Comparison of ENCODE assay signal across 1 cellular context in the genomic region with DNA sequence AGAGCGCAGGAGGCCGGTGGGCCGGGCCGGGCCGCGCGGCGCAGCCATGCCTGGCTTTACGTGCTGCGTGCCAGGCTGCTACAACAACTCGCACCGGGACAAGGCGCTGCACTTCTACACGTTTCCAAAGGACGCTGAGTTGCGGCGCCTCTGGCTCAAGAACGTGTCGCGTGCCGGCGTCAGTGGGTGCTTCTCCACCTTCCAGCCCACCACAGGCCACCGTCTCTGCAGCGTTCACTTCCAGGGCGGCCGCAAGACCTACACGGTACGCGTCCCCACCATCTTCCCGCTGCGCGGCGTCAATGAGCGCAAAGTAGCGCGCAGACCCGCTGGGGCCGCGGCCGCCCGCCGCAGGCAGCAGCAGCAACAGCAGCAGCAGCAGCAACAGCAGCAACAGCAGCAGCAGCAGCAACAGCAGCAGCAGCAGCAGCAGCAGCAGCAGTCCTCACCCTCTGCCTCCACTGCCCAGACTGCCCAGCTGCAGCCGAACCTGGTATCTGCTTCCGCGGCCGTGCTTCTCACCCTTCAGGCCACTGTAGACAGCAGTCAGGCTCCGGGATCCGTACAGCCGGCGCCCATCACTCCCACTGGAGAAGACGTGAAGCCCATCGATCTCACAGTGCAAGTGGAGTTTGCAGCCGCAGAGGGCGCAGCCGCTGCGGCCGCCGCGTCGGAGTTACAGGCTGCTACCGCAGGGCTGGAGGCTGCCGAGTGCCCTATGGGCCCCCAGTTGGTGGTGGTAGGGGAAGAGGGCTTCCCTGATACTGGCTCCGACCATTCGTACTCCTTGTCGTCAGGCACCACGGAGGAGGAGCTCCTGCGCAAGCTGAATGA.
A peak's percentile ranks its signal among the peaks of the same experiment; 100 is the strongest.
TF ChIP-seq lines count a peak whose summit lies in the region.

No MANE protein-coding gene starts in this region.

TF ChIP-seq in WTC11, 78 proteins besides CTCF, POLR2A, EP300 and RAD21 (continued from another document and continues in another):
- TF ChIP-seq, protein P1, sequence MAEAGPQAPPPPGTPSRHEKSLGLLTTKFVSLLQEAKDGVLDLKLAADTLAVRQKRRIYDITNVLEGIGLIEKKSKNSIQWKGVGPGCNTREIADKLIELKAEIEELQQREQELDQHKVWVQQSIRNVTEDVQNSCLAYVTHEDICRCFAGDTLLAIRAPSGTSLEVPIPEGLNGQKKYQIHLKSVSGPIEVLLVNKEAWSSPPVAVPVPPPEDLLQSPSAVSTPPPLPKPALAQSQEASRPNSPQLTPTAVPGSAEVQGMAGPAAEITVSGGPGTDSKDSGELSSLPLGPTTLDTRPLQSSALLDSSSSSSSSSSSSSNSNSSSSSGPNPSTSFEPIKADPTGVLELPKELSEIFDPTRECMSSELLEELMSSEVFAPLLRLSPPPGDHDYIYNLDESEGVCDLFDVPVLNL (CRISPR knock-in tag; IDR thresholded peaks at IDR 0.05; ENCODE audit: borderline replicate concordance, low read depth): 0 out of 2 replicates have a peak, but pooled peaks have one; percentile 19
- TF ChIP-seq GTF2I (CRISPR knock-in tag; conservative IDR thresholded peaks at IDR 0.05) (no peak), OVOL2 (CRISPR knock-in tag; IDR thresholded peaks at IDR 0.05; ENCODE audit: borderline replicate concordance) (no peak), FOXP1 (CRISPR knock-in tag; IDR thresholded peaks at IDR 0.05; ENCODE audit: borderline replicate concordance) (peak; percentile 76), MXD4 (CRISPR knock-in tag; IDR thresholded peaks at IDR 0.05; ENCODE audit: borderline replicate concordance) (no peak), ZNF423 (CRISPR knock-in tag; IDR thresholded peaks at IDR 0.05) (no peak), CBFB (CRISPR knock-in tag; IDR thresholded peaks at IDR 0.05; ENCODE audit: low read depth) (no peak), ZNF317 (CRISPR knock-in tag; IDR thresholded peaks at IDR 0.05; ENCODE audit: borderline replicate concordance, low read depth) (no peak), TEAD4 (CRISPR knock-in tag; IDR thresholded peaks at IDR 0.05) (no peak), SMAD4 (CRISPR knock-in tag; IDR thresholded peaks at IDR 0.05) (no peak), IRF2 (CRISPR knock-in tag; IDR thresholded peaks at IDR 0.05; ENCODE audit: borderline replicate concordance, low read depth) (0 out of 2 replicates have a peak, but pooled peaks have one; percentile 48), TEAD1 (CRISPR knock-in tag; IDR thresholded peaks at IDR 0.05) (no peak), ZNF671 (CRISPR knock-in tag; IDR thresholded peaks at IDR 0.05) (no peak), JAZF1 (CRISPR knock-in tag; IDR thresholded peaks at IDR 0.05) (no peak), GABPB1 (CRISPR knock-in tag; IDR thresholded peaks at IDR 0.05) (no peak), TP53 (CRISPR knock-in tag; IDR thresholded peaks at IDR 0.05) (no peak), ETV6 (CRISPR knock-in tag; IDR thresholded peaks at IDR 0.05) (peak; percentile 85), PRRX2 (CRISPR knock-in tag; IDR thresholded peaks at IDR 0.05) (no peak), CREB1 (CRISPR knock-in tag; IDR thresholded peaks at IDR 0.05) (no peak), ZNF416 (CRISPR knock-in tag; IDR thresholded peaks at IDR 0.05) (no peak)
- TF ChIP-seq, protein P2, sequence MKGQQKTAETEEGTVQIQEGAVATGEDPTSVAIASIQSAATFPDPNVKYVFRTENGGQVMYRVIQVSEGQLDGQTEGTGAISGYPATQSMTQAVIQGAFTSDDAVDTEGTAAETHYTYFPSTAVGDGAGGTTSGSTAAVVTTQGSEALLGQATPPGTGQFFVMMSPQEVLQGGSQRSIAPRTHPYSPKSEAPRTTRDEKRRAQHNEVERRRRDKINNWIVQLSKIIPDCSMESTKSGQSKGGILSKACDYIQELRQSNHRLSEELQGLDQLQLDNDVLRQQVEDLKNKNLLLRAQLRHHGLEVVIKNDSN (CRISPR knock-in tag; IDR thresholded peaks at IDR 0.05): no peak
- TF ChIP-seq, protein P3, sequence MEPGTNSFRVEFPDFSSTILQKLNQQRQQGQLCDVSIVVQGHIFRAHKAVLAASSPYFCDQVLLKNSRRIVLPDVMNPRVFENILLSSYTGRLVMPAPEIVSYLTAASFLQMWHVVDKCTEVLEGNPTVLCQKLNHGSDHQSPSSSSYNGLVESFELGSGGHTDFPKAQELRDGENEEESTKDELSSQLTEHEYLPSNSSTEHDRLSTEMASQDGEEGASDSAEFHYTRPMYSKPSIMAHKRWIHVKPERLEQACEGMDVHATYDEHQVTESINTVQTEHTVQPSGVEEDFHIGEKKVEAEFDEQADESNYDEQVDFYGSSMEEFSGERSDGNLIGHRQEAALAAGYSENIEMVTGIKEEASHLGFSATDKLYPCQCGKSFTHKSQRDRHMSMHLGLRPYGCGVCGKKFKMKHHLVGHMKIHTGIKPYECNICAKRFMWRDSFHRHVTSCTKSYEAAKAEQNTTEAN (CRISPR knock-in tag; IDR thresholded peaks at IDR 0.05): peak; percentile 55; the same call in 1 of the 2 replicates
- TF ChIP-seq, protein P4, sequence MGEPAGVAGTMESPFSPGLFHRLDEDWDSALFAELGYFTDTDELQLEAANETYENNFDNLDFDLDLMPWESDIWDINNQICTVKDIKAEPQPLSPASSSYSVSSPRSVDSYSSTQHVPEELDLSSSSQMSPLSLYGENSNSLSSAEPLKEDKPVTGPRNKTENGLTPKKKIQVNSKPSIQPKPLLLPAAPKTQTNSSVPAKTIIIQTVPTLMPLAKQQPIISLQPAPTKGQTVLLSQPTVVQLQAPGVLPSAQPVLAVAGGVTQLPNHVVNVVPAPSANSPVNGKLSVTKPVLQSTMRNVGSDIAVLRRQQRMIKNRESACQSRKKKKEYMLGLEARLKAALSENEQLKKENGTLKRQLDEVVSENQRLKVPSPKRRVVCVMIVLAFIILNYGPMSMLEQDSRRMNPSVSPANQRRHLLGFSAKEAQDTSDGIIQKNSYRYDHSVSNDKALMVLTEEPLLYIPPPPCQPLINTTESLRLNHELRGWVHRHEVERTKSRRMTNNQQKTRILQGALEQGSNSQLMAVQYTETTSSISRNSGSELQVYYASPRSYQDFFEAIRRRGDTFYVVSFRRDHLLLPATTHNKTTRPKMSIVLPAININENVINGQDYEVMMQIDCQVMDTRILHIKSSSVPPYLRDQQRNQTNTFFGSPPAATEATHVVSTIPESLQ (CRISPR knock-in tag; IDR thresholded peaks at IDR 0.05): no peak
- TF ChIP-seq, protein P5, sequence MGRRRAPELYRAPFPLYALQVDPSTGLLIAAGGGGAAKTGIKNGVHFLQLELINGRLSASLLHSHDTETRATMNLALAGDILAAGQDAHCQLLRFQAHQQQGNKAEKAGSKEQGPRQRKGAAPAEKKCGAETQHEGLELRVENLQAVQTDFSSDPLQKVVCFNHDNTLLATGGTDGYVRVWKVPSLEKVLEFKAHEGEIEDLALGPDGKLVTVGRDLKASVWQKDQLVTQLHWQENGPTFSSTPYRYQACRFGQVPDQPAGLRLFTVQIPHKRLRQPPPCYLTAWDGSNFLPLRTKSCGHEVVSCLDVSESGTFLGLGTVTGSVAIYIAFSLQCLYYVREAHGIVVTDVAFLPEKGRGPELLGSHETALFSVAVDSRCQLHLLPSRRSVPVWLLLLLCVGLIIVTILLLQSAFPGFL (CRISPR knock-in tag; IDR thresholded peaks at IDR 0.05; ENCODE audit: borderline replicate concordance): no peak
- TF ChIP-seq, protein P6, sequence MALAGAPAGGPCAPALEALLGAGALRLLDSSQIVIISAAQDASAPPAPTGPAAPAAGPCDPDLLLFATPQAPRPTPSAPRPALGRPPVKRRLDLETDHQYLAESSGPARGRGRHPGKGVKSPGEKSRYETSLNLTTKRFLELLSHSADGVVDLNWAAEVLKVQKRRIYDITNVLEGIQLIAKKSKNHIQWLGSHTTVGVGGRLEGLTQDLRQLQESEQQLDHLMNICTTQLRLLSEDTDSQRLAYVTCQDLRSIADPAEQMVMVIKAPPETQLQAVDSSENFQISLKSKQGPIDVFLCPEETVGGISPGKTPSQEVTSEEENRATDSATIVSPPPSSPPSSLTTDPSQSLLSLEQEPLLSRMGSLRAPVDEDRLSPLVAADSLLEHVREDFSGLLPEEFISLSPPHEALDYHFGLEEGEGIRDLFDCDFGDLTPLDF (CRISPR knock-in tag; IDR thresholded peaks at IDR 0.05): no peak
- TF ChIP-seq, protein P7, sequence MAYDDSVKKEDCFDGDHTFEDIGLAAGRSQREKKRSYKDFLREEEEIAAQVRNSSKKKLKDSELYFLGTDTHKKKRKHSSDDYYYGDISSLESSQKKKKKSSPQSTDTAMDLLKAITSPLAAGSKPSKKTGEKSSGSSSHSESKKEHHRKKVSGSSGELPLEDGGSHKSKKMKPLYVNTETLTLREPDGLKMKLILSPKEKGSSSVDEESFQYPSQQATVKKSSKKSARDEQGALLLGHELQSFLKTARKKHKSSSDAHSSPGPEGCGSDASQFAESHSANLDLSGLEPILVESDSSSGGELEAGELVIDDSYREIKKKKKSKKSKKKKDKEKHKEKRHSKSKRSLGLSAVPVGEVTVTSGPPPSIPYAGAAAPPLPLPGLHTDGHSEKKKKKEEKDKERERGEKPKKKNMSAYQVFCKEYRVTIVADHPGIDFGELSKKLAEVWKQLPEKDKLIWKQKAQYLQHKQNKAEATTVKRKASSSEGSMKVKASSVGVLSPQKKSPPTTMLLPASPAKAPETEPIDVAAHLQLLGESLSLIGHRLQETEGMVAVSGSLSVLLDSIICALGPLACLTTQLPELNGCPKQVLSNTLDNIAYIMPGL (CRISPR knock-in tag; IDR thresholded peaks at IDR 0.05): peak; percentile 60; the same call in 1 of the 2 replicates
- TF ChIP-seq, protein P8, sequence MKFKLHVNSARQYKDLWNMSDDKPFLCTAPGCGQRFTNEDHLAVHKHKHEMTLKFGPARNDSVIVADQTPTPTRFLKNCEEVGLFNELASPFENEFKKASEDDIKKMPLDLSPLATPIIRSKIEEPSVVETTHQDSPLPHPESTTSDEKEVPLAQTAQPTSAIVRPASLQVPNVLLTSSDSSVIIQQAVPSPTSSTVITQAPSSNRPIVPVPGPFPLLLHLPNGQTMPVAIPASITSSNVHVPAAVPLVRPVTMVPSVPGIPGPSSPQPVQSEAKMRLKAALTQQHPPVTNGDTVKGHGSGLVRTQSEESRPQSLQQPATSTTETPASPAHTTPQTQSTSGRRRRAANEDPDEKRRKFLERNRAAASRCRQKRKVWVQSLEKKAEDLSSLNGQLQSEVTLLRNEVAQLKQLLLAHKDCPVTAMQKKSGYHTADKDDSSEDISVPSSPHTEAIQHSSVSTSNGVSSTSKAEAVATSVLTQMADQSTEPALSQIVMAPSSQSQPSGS (CRISPR knock-in tag; IDR thresholded peaks at IDR 0.05; ENCODE audit: borderline replicate concordance, low read depth): no peak
- TF ChIP-seq, protein P9, sequence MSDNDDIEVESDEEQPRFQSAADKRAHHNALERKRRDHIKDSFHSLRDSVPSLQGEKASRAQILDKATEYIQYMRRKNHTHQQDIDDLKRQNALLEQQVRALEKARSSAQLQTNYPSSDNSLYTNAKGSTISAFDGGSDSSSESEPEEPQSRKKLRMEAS (CRISPR knock-in tag; IDR thresholded peaks at IDR 0.05): peak; percentile 52; the same call in 1 of the 2 replicates
- TF ChIP-seq, protein P10, sequence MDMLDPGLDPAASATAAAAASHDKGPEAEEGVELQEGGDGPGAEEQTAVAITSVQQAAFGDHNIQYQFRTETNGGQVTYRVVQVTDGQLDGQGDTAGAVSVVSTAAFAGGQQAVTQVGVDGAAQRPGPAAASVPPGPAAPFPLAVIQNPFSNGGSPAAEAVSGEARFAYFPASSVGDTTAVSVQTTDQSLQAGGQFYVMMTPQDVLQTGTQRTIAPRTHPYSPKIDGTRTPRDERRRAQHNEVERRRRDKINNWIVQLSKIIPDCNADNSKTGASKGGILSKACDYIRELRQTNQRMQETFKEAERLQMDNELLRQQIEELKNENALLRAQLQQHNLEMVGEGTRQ (CRISPR knock-in tag; IDR thresholded peaks at IDR 0.05): no peak
- TF ChIP-seq, protein P11, sequence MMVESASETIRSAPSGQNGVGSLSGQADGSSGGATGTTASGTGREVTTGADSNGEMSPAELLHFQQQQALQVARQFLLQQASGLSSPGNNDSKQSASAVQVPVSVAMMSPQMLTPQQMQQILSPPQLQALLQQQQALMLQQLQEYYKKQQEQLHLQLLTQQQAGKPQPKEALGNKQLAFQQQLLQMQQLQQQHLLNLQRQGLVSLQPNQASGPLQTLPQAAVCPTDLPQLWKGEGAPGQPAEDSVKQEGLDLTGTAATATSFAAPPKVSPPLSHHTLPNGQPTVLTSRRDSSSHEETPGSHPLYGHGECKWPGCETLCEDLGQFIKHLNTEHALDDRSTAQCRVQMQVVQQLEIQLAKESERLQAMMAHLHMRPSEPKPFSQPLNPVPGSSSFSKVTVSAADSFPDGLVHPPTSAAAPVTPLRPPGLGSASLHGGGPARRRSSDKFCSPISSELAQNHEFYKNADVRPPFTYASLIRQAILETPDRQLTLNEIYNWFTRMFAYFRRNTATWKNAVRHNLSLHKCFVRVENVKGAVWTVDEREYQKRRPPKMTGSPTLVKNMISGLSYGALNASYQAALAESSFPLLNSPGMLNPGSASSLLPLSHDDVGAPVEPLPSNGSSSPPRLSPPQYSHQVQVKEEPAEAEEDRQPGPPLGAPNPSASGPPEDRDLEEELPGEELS (CRISPR knock-in tag; IDR thresholded peaks at IDR 0.05): peak; percentile 82; the same call in 1 of the 2 replicates
- TF ChIP-seq, protein P12, sequence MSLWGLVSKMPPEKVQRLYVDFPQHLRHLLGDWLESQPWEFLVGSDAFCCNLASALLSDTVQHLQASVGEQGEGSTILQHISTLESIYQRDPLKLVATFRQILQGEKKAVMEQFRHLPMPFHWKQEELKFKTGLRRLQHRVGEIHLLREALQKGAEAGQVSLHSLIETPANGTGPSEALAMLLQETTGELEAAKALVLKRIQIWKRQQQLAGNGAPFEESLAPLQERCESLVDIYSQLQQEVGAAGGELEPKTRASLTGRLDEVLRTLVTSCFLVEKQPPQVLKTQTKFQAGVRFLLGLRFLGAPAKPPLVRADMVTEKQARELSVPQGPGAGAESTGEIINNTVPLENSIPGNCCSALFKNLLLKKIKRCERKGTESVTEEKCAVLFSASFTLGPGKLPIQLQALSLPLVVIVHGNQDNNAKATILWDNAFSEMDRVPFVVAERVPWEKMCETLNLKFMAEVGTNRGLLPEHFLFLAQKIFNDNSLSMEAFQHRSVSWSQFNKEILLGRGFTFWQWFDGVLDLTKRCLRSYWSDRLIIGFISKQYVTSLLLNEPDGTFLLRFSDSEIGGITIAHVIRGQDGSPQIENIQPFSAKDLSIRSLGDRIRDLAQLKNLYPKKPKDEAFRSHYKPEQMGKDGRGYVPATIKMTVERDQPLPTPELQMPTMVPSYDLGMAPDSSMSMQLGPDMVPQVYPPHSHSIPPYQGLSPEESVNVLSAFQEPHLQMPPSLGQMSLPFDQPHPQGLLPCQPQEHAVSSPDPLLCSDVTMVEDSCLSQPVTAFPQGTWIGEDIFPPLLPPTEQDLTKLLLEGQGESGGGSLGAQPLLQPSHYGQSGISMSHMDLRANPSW (CRISPR knock-in tag; conservative IDR thresholded peaks at IDR 0.05; ENCODE audit: low read depth): no peak
- TF ChIP-seq, protein P13, sequence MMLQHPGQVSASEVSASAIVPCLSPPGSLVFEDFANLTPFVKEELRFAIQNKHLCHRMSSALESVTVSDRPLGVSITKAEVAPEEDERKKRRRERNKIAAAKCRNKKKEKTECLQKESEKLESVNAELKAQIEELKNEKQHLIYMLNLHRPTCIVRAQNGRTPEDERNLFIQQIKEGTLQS (CRISPR knock-in tag; conservative IDR thresholded peaks at IDR 0.05): no peak
- TF ChIP-seq, protein P14, sequence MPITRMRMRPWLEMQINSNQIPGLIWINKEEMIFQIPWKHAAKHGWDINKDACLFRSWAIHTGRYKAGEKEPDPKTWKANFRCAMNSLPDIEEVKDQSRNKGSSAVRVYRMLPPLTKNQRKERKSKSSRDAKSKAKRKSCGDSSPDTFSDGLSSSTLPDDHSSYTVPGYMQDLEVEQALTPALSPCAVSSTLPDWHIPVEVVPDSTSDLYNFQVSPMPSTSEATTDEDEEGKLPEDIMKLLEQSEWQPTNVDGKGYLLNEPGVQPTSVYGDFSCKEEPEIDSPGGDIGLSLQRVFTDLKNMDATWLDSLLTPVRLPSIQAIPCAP (CRISPR knock-in tag; IDR thresholded peaks at IDR 0.05): no peak
- TF ChIP-seq, protein P15, sequence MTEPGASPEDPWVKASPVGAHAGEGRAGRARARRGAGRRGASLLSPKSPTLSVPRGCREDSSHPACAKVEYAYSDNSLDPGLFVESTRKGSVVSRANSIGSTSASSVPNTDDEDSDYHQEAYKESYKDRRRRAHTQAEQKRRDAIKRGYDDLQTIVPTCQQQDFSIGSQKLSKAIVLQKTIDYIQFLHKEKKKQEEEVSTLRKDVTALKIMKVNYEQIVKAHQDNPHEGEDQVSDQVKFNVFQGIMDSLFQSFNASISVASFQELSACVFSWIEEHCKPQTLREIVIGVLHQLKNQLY (CRISPR knock-in tag; IDR thresholded peaks at IDR 0.05): no peak
